Comparison of ENCODE assay signal across 23 cellular contexts in the genomic region with DNA sequence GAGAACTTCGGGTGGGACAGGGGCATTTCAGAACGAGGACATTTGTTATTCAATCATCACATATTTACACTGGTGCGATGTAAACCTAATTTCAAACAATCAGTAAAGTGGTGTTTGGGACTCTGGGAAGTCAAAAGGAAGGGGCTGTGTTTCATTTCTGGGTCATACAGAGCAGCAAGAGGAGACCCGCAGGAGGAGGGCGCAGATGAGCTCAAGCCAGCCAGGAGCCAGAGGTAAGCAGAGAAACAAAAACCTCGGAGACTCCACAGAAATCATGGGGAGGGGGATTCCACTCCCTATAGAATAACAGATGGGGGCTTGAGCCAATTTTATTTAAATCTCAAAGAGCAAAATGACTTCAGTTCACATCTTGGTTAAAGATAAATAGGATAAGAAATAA.
"Had no signal": no experiment of that assay in that cellular context is flagged by ENCODE, and none has a peak within 500 bp of the region (broad histone marks: within the 10 kb centered on the region; RNA-seq: fewer than 3 reads in every experiment).

No MANE protein-coding gene starts in this region.

- H3K27me3 ChIP-seq: SJSA1 had no signal

- H3K4me3 Mint-ChIP-seq: IgD-negative memory B cell had no signal

- H3K4me1 ChIP-seq: SJSA1 had no signal

- H3K36me3 ChIP-seq: SJSA1 had no signal

- H3K36me3 Mint-ChIP-seq: IgD-negative memory B cell had no signal

- H3K27me3 Mint-ChIP-seq: IgD-negative memory B cell had no signal

- H3K9me3 Mint-ChIP-seq: IgD-negative memory B cell had no signal

- H3K4me3 ChIP-seq: SJSA1, SK-N-MC had no signal

- H3K27ac Mint-ChIP-seq: IgD-negative memory B cell had no signal

- DNase-seq: KBM-7, MV-4-11, NCI-H1048, NCI-H1105, NCI-H1417, NCI-H1436 treated with DMSO at 0.1 percent for 48 hours, NCI-H1694, NCI-H1930, NCI-H2081, NCI-H2171, NCI-H226, NCI-H446, NCI-H510A, NCI-H524 treated with DMSO at 0.1 percent for 48 hours, NCI-H69, NCI-H774, Right ventricle myocardium superior, RPMI8226, SIG-M5 had no signal

- H3K9me3 ChIP-seq: SJSA1 had no signal

- H3K27ac ChIP-seq: HL-60, SJSA1, SK-N-MC had no signal
